1 cellular context compared by ENCODE assay signal in the genomic region with DNA sequence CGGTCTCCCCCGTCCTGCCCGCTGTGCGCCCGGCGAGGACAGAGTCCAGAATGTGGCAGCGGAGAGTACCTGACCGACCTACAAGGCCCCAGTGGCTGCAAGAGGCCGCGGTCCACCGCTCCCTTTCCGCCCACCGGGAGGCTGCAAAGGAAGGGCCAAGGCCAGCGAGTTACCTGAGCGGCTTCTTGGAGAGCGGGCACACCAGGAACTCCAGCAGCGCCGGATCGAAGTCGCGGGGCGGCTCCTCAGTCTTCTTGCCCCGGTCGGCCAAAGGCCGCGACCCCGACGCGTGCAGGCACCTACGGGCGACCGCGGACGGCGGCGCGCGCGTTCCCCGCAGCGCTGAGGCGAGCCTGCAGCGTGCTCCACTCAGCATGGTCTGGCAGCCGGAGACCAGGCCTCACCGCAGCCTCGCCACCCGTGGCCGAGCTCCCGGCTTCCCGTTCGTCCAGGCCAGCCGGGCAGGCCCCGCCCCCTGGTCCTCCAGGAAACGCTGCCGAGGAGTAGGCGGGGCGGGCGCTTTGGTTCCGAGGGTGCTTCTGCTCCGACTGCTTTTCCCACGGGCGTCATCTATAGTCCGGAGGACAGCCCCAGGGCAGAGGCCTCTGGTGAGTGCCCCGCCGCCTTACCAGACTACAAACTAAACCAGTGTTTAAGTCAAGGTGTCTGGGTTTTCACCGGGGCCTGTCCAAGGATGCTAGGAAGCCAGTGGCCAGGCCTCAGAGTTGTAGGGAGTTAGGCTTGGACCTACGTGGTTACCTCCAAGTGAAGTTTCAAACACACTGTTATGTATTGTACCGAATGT.
A peak's percentile ranks its signal among the peaks of the same experiment; 100 is the strongest.
TF ChIP-seq lines count a peak whose summit lies in the region.

A gene with protein sequence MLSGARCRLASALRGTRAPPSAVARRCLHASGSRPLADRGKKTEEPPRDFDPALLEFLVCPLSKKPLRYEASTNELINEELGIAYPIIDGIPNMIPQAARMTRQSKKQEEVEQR (minus strand): TSS at position 452 of the 805 bp plus-strand sequence. CDS start 76 bp downstream, at position 376.

TF ChIP-seq in K562, 482 proteins besides CTCF, POLR2A, EP300 and RAD21 (continued from another document and continues in another):
- TF ChIP-seq, protein P1, sequence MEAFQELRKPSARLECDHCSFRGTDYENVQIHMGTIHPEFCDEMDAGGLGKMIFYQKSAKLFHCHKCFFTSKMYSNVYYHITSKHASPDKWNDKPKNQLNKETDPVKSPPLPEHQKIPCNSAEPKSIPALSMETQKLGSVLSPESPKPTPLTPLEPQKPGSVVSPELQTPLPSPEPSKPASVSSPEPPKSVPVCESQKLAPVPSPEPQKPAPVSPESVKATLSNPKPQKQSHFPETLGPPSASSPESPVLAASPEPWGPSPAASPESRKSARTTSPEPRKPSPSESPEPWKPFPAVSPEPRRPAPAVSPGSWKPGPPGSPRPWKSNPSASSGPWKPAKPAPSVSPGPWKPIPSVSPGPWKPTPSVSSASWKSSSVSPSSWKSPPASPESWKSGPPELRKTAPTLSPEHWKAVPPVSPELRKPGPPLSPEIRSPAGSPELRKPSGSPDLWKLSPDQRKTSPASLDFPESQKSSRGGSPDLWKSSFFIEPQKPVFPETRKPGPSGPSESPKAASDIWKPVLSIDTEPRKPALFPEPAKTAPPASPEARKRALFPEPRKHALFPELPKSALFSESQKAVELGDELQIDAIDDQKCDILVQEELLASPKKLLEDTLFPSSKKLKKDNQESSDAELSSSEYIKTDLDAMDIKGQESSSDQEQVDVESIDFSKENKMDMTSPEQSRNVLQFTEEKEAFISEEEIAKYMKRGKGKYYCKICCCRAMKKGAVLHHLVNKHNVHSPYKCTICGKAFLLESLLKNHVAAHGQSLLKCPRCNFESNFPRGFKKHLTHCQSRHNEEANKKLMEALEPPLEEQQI (IDR thresholded peaks at IDR 0.05), result no peak
- no peak for TF ChIP-seq RHOXF2B (CRISPR knock-in tag; conservative IDR thresholded peaks at IDR 0.05)
- TF ChIP-seq, protein P2, sequence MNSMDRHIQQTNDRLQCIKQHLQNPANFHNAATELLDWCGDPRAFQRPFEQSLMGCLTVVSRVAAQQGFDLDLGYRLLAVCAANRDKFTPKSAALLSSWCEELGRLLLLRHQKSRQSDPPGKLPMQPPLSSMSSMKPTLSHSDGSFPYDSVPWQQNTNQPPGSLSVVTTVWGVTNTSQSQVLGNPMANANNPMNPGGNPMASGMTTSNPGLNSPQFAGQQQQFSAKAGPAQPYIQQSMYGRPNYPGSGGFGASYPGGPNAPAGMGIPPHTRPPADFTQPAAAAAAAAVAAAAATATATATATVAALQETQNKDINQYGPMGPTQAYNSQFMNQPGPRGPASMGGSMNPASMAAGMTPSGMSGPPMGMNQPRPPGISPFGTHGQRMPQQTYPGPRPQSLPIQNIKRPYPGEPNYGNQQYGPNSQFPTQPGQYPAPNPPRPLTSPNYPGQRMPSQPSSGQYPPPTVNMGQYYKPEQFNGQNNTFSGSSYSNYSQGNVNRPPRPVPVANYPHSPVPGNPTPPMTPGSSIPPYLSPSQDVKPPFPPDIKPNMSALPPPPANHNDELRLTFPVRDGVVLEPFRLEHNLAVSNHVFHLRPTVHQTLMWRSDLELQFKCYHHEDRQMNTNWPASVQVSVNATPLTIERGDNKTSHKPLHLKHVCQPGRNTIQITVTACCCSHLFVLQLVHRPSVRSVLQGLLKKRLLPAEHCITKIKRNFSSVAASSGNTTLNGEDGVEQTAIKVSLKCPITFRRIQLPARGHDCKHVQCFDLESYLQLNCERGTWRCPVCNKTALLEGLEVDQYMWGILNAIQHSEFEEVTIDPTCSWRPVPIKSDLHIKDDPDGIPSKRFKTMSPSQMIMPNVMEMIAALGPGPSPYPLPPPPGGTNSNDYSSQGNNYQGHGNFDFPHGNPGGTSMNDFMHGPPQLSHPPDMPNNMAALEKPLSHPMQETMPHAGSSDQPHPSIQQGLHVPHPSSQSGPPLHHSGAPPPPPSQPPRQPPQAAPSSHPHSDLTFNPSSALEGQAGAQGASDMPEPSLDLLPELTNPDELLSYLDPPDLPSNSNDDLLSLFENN (IDR thresholded peaks at IDR 0.05; ENCODE audit: low read depth in 2 of 2, low read length in 2 of 2), result peak in 1 of 2 experiments; percentile 46; a peak in 1 of 4 replicates
- TF ChIP-seq HLTF (IDR thresholded peaks at IDR 0.05), result no peak
- no peak for TF ChIP-seq EWSR1 (IDR thresholded peaks at IDR 0.05; ENCODE audit: borderline replicate concordance, low read depth, partially characterized antibody)
- TF ChIP-seq MCM2 (IDR thresholded peaks at IDR 0.05; ENCODE audit: low read depth), result no peak
- TF ChIP-seq, protein P3, sequence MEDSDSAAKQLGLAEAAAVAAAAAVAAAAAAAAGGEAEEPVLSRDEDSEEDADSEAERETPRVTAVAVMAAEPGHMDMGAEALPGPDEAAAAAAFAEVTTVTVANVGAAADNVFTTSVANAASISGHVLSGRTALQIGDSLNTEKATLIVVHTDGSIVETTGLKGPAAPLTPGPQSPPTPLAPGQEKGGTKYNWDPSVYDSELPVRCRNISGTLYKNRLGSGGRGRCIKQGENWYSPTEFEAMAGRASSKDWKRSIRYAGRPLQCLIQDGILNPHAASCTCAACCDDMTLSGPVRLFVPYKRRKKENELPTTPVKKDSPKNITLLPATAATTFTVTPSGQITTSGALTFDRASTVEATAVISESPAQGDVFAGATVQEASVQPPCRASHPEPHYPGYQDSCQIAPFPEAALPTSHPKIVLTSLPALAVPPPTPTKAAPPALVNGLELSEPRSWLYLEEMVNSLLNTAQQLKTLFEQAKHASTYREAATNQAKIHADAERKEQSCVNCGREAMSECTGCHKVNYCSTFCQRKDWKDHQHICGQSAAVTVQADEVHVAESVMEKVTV (CRISPR knock-in tag; IDR thresholded peaks at IDR 0.05), result no peak
- TF ChIP-seq TARDBP (IDR thresholded peaks at IDR 0.05), result 0 out of 2 replicates have a peak, but pooled peaks have one; percentile 33
- no peak for TF ChIP-seq SIX5 (IDR thresholded peaks at IDR 0.05; ENCODE audit: borderline replicate concordance in 1 of 2, insufficient read depth in 1 of 2, low read depth in 1 of 2, low read length in 2 of 2)
- TF ChIP-seq, protein P4, sequence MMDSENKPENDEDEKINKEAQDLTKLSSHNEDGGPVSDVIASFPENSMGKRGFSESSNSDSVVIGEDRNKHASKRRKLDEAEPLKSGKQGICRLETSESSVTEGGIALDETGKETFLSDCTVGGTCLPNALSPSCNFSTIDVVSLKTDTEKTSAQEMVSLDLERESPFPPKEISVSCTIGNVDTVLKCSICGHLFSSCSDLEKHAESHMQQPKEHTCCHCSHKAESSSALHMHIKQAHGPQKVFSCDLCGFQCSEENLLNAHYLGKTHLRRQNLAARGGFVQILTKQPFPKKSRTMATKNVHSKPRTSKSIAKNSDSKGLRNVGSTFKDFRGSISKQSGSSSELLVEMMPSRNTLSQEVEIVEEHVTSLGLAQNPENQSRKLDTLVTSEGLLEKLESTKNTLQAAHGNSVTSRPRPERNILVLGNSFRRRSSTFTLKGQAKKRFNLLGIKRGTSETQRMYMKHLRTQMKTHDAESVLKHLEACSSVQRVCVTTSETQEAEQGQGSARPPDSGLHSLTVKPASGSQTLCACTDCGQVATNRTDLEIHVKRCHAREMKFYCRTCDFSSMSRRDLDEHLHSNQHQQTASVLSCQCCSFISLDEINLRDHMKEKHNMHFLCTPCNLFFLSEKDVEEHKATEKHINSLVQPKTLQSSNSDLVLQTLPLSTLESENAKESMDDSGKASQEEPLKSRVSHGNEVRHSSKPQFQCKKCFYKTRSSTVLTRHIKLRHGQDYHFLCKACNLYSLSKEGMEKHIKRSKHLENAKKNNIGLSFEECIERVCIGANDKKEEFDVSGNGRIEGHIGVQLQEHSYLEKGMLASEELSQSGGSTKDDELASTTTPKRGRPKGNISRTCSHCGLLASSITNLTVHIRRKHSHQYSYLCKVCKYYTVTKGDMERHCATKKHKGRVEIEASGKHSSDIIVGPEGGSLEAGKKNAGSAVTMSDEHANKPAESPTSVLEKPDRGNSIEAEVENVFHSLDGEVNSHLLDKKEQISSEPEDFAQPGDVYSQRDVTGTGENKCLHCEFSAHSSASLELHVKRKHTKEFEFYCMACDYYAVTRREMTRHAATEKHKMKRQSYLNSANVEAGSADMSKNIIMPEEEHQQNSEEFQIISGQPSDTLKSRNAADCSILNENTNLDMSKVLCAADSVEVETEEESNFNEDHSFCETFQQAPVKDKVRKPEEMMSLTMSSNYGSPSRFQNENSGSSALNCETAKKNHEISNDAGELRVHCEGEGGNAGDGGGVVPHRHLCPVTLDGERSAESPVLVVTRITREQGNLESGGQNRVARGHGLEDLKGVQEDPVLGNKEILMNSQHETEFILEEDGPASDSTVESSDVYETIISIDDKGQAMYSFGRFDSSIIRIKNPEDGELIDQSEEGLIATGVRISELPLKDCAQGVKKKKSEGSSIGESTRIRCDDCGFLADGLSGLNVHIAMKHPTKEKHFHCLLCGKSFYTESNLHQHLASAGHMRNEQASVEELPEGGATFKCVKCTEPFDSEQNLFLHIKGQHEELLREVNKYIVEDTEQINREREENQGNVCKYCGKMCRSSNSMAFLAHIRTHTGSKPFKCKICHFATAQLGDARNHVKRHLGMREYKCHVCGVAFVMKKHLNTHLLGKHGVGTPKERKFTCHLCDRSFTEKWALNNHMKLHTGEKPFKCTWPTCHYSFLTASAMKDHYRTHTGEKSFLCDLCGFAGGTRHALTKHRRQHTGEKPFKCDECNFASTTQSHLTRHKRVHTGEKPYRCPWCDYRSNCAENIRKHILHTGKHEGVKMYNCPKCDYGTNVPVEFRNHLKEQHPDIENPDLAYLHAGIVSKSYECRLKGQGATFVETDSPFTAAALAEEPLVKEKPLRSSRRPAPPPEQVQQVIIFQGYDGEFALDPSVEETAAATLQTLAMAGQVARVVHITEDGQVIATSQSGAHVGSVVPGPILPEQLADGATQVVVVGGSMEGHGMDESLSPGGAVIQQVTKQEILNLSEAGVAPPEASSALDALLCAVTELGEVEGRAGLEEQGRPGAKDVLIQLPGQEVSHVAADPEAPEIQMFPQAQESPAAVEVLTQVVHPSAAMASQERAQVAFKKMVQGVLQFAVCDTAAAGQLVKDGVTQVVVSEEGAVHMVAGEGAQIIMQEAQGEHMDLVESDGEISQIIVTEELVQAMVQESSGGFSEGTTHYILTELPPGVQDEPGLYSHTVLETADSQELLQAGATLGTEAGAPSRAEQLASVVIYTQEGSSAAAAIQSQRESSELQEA (IDR thresholded peaks at IDR 0.05; ENCODE audit: low read depth), result no peak
- no peak for TF ChIP-seq DNMT1 (IDR thresholded peaks at IDR 0.05)
- TF ChIP-seq GTF2E2 (tag; IDR thresholded peaks at IDR 0.05), result peak; percentile 90
- TF ChIP-seq ZNF764 (CRISPR knock-in tag; IDR thresholded peaks at IDR 0.05; ENCODE audit: low read depth), result no peak
- TF ChIP-seq RBM17 (IDR thresholded peaks at IDR 0.05; ENCODE audit: borderline replicate concordance, low read depth, low read length), result no peak
- no peak for TF ChIP-seq ZSCAN32 (CRISPR knock-in tag; IDR thresholded peaks at IDR 0.05)
- no peak for TF ChIP-seq ZNF561 (CRISPR knock-in tag; conservative IDR thresholded peaks at IDR 0.05)
- TF ChIP-seq ESRRB (CRISPR knock-in tag; IDR thresholded peaks at IDR 0.05; ENCODE audit: borderline replicate concordance), result no peak
- TF ChIP-seq, protein P5, sequence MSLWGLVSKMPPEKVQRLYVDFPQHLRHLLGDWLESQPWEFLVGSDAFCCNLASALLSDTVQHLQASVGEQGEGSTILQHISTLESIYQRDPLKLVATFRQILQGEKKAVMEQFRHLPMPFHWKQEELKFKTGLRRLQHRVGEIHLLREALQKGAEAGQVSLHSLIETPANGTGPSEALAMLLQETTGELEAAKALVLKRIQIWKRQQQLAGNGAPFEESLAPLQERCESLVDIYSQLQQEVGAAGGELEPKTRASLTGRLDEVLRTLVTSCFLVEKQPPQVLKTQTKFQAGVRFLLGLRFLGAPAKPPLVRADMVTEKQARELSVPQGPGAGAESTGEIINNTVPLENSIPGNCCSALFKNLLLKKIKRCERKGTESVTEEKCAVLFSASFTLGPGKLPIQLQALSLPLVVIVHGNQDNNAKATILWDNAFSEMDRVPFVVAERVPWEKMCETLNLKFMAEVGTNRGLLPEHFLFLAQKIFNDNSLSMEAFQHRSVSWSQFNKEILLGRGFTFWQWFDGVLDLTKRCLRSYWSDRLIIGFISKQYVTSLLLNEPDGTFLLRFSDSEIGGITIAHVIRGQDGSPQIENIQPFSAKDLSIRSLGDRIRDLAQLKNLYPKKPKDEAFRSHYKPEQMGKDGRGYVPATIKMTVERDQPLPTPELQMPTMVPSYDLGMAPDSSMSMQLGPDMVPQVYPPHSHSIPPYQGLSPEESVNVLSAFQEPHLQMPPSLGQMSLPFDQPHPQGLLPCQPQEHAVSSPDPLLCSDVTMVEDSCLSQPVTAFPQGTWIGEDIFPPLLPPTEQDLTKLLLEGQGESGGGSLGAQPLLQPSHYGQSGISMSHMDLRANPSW (CRISPR knock-in tag; IDR thresholded peaks at IDR 0.05), result no peak
- TF ChIP-seq SMAD1 (IDR thresholded peaks at IDR 0.05; ENCODE audit: low read depth, low read length, partially characterized antibody), result peak; percentile 81
- TF ChIP-seq, protein P6, sequence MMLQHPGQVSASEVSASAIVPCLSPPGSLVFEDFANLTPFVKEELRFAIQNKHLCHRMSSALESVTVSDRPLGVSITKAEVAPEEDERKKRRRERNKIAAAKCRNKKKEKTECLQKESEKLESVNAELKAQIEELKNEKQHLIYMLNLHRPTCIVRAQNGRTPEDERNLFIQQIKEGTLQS (IDR thresholded peaks at IDR 0.05), result no peak
- TF ChIP-seq, protein P6 (CRISPR knock-in tag; conservative IDR thresholded peaks at IDR 0.05), result no peak
- peak; percentile 57 to 93; a peak in 2 of 4 replicates for TF ChIP-seq NONO (IDR thresholded peaks at IDR 0.05; ENCODE audit: low read depth in 2 of 2, low read length in 1 of 2)
- TF ChIP-seq, protein P7, sequence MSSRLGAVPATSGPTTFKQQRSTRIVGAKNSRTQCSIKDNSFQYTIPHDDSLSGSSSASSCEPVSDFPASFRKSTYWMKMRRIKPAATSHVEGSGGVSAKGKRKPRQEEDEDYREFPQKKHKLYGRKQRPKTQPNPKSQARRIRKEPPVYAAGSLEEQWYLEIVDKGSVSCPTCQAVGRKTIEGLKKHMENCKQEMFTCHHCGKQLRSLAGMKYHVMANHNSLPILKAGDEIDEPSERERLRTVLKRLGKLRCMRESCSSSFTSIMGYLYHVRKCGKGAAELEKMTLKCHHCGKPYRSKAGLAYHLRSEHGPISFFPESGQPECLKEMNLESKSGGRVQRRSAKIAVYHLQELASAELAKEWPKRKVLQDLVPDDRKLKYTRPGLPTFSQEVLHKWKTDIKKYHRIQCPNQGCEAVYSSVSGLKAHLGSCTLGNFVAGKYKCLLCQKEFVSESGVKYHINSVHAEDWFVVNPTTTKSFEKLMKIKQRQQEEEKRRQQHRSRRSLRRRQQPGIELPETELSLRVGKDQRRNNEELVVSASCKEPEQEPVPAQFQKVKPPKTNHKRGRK (tag; IDR thresholded peaks at IDR 0.05), result no peak
- no peak for TF ChIP-seq ELF2 (CRISPR knock-in tag; IDR thresholded peaks at IDR 0.05)
- TF ChIP-seq, protein P8, sequence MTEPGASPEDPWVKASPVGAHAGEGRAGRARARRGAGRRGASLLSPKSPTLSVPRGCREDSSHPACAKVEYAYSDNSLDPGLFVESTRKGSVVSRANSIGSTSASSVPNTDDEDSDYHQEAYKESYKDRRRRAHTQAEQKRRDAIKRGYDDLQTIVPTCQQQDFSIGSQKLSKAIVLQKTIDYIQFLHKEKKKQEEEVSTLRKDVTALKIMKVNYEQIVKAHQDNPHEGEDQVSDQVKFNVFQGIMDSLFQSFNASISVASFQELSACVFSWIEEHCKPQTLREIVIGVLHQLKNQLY (CRISPR knock-in tag; conservative IDR thresholded peaks at IDR 0.05), result no peak
- no peak for TF ChIP-seq ILK (tag; IDR thresholded peaks at IDR 0.05; ENCODE audit: borderline replicate concordance, low read depth)
- TF ChIP-seq ZKSCAN1 (IDR thresholded peaks at IDR 0.05; ENCODE audit: low read depth, low read length), result 0 out of 2 replicates have a peak, but pooled peaks have one; percentile 25
- TF ChIP-seq ETV1 (tag; conservative IDR thresholded peaks at IDR 0.05; ENCODE audit: low read depth), result 0 out of 2 replicates have a peak, but pooled peaks have one; percentile 28
